In the genomic region with DNA sequence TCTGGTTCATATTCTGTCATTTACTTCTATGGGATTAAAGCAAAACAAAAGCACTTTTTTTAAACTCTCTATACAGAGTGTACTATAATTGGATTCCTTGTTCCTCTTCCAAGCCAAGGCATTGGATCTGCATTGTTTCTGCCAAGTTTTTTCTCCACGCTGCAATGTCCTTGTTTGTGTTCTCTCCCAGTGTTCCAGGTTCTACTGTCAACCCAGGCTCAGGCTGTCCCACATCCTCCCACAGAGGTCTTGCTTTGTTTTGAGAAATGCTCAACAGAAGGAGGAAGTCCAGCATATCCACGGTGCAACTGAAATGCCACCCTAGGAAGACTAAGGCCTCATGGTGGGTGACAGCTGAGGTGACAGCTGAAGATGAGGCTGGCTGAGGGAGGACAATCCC, we compare ENCODE assay signal across 13 cellular contexts.
DNase-seq lines count a peak whose midpoint lies in the region; ATAC-seq and TF ChIP-seq lines count a peak whose summit lies in the region.
"Had no signal": no experiment of that assay in that cellular context is flagged by ENCODE, and none has a peak within 500 bp of the region (broad histone marks: within the 10 kb centered on the region; RNA-seq: fewer than 3 reads in every experiment).

No MANE protein-coding gene starts in this region.

- CTCF ChIA-PET in activated CD8-positive, alpha-beta memory T cell treated with anti-CD3 and anti-CD28 coated beads, Interleukin-2, amount 10 ng/mL, durations not matched to agents 7 days and 5 days (lab: Charles Lee) = no interaction called here

- H3K4me3 Mint-ChIP-seq in activated CD8-positive, alpha-beta memory T cell treated with anti-CD3 and anti-CD28 coated beads, Interleukin-2, amount 10 ng/mL, durations not matched to agents 7 days and 5 days = no peak overlapping the region
- no peak overlapping the region for H3K4me3 Mint-ChIP-seq in dendritic cell treated with granulocyte-macrophage colony-stimulating factor and Interleukin-4, amounts not matched to agents 40 ng/mL and 50 ng/mL, for 4 days
- H3K4me3 Mint-ChIP-seq: activated T-helper 1 cell treated with anti-CD3 and anti-CD28 coated beads, Interleukin-12 subunit alpha, Interleukin-12 subunit beta, Interleukin-2, Interleukin-4 antibody, amounts not matched to agents 30 ng/mL and 10 ng/mL and 1 ng/mL, durations not matched to agents 14 hours and 24 hours and 36 hours; H9 had no signal

- peaks cover 13% of the 10 kb centered on the region for H3K36me3 Mint-ChIP-seq in activated CD8-positive, alpha-beta memory T cell treated with anti-CD3 and anti-CD28 coated beads, Interleukin-2, amount 10 ng/mL, durations not matched to agents 7 days and 5 days
- no peaks in the 10 kb centered on the region for H3K36me3 Mint-ChIP-seq in dendritic cell treated with granulocyte-macrophage colony-stimulating factor and Interleukin-4, amounts not matched to agents 40 ng/mL and 50 ng/mL, for 4 days (ENCODE audit: low read depth)

- no peaks in the 10 kb centered on the region for H3K27me3 ChIP-seq in neutrophil
- H3K27me3 ChIP-seq in vagina = no peaks in the 10 kb centered on the region

- H3K36me3 ChIP-seq in neutrophil = no peaks in the 10 kb centered on the region
- no peaks in the 10 kb centered on the region for H3K36me3 ChIP-seq in vagina
- H3K36me3 ChIP-seq: thoracic aorta had no signal

- ATAC-seq in activated CD8-positive, alpha-beta memory T cell treated with anti-CD3 and anti-CD28 coated beads, Interleukin-2, amount 10 ng/mL, durations not matched to agents 7 days and 5 days = no peak
- no peak for ATAC-seq in HG02938 (IDR thresholded peaks at IDR 0.05; ENCODE audit: unreplicated experiment)

- TF ChIP-seq POLR2A in vagina (IDR thresholded peaks at IDR 0.05) = no peak

- peak overlapping the region; percentile 17 for H3K27ac ChIP-seq in neutrophil
- H3K27ac ChIP-seq in vagina = peak overlapping the region; percentile 62
- H3K27ac ChIP-seq: thoracic aorta had no signal

- H3K9me3 ChIP-seq in neutrophil (no peaks in the 10 kb centered on the region), vagina (no peaks in the 10 kb centered on the region)
- H3K9me3 ChIP-seq: thoracic aorta had no signal

- H3K27ac Mint-ChIP-seq in activated CD8-positive, alpha-beta memory T cell treated with anti-CD3 and anti-CD28 coated beads, Interleukin-2, amount 10 ng/mL, durations not matched to agents 7 days and 5 days = peak overlapping the region; percentile 9
- H3K27ac Mint-ChIP-seq in dendritic cell treated with granulocyte-macrophage colony-stimulating factor and Interleukin-4, amounts not matched to agents 40 ng/mL and 50 ng/mL, for 4 days = peak overlapping the region; percentile 68
- H3K27ac Mint-ChIP-seq: activated T-helper 1 cell treated with anti-CD3 and anti-CD28 coated beads, Interleukin-12 subunit alpha, Interleukin-12 subunit beta, Interleukin-2, Interleukin-4 antibody, amounts not matched to agents 30 ng/mL and 10 ng/mL and 1 ng/mL, durations not matched to agents 14 hours and 24 hours and 36 hours had no signal

- peaks cover 58% of the 10 kb centered on the region for H3K4me1 Mint-ChIP-seq in activated CD8-positive, alpha-beta memory T cell treated with anti-CD3 and anti-CD28 coated beads, Interleukin-2, amount 10 ng/mL, durations not matched to agents 7 days and 5 days
- H3K4me1 Mint-ChIP-seq in dendritic cell treated with granulocyte-macrophage colony-stimulating factor and Interleukin-4, amounts not matched to agents 40 ng/mL and 50 ng/mL, for 4 days (ENCODE audit: low read depth) = peaks cover 56% of the 10 kb centered on the region

- H3K4me3 ChIP-seq in neutrophil (ENCODE audit: low read depth in 1 of 2, low read length in 1 of 2) (no peak overlapping the region), vagina (no peak overlapping the region)
- H3K4me3 ChIP-seq: thoracic aorta had no signal

- H3K27me3 Mint-ChIP-seq in activated CD8-positive, alpha-beta memory T cell treated with anti-CD3 and anti-CD28 coated beads, Interleukin-2, amount 10 ng/mL, durations not matched to agents 7 days and 5 days = no peaks in the 10 kb centered on the region
- H3K27me3 Mint-ChIP-seq in dendritic cell treated with granulocyte-macrophage colony-stimulating factor and Interleukin-4, amounts not matched to agents 40 ng/mL and 50 ng/mL, for 4 days = no peaks in the 10 kb centered on the region

- TF ChIP-seq CTCF in neutrophil (IDR thresholded peaks at IDR 0.05) (no peak), vagina (IDR thresholded peaks at IDR 0.05) (no peak)

- no peak for DNase-seq in activated CD8-positive, alpha-beta memory T cell treated with anti-CD3 and anti-CD28 coated beads, Interleukin-2, amount 10 ng/mL, durations not matched to agents 7 days and 5 days
- no peak for DNase-seq in activated CD8-positive, alpha-beta memory T cell treated with anti-CD3 and anti-CD28 coated beads, Interleukin-2, amount 50 U/mL, for 4 hours
- no peak for DNase-seq in vagina (ENCODE audit: extremely low spot score in 2 of 2)
- no peak for DNase-seq in NCI-H187 (lab: John Stamatoyannopoulos, UW)
- DNase-seq in stimulated activated CD4-positive, alpha-beta T cell treated with anti-CD3 and anti-CD28 coated beads, Interleukin-4, amount 100 ng/mL, for 4 hours = no peak
- DNase-seq: activated CD4-positive, alpha-beta T cell treated with anti-CD3 and anti-CD28 coated beads for 4 hours; H9; NCI-H2029 treated with DMSO at 0.1 percent for 48 hours had no signal

- intact Hi-C loops in dendritic cell treated with granulocyte-macrophage colony-stimulating factor and Interleukin-4, amounts not matched to agents 40 ng/mL and 50 ng/mL, for 4 days (cut with micrococcal nuclease) = no loop called here
- intact Hi-C loops in vagina (cut with DNase I) = no loop called here

- H3K4me1 ChIP-seq in neutrophil (ENCODE audit: control insufficient read depth in 1 of 2, insufficient read depth in 1 of 2, low read depth in 1 of 2, low read length in 1 of 2) (peaks cover 29 to 35% of the 10 kb centered on the region in 2 experiments), vagina (peaks cover 32% of the 10 kb centered on the region)

- peaks cover 4% of the 10 kb centered on the region for H3K9me3 Mint-ChIP-seq in activated CD8-positive, alpha-beta memory T cell treated with anti-CD3 and anti-CD28 coated beads, Interleukin-2, amount 10 ng/mL, durations not matched to agents 7 days and 5 days (ENCODE audit: low read depth)
- H3K9me3 Mint-ChIP-seq in dendritic cell treated with granulocyte-macrophage colony-stimulating factor and Interleukin-4, amounts not matched to agents 40 ng/mL and 50 ng/mL, for 4 days = no peaks in the 10 kb centered on the region
- H3K9me3 Mint-ChIP-seq: H9 had no signal
